ENCODE assay signal across 17 cellular contexts in the genomic region with DNA sequence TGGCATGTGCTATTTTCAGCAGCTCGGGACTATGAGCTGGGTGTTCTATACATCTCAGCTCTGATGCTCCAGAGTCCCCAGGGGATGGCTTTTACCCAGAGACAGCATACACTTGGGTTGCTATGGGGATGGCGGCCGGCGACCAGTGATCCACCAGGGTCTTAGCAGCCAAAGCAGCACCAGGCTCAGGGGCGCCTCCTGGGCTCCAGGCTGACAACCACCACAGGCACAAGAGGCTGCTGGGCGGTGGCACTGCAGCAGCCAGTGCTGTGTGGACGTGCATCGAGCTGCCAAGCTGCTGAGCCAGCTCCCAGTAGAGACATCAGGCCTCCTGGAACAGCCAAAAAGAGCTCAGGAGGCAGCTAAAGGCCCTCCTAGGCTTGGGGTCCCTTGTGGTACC. TPM values are rescaled to one million over a fixed set of nuclear protein-coding genes. Genes with fewer than 3 reads are reported as not detected.
A peak's percentile ranks its signal among the peaks of the same experiment; 100 is the strongest.
DNase-seq lines count a peak whose midpoint lies in the region; ATAC-seq, FAIRE-seq and TF ChIP-seq lines count a peak whose summit lies in the region.
"Had no signal": no experiment of that assay in that cellular context is flagged by ENCODE, and none has a peak within 500 bp of the region (broad histone marks: within the 10 kb centered on the region; RNA-seq: fewer than 3 reads in every experiment).

No MANE protein-coding gene starts in this region.

- H3K4me1 ChIP-seq in DND-41 (ENCODE audit: insufficient read depth, low read length) (no peaks in the 10 kb centered on the region), HCT116 (ENCODE audit: control insufficient read depth in 1 of 2, insufficient read depth in 2 of 2, low read length in 2 of 2) (no peaks in the 10 kb centered on the region), PC-3 (ENCODE audit: insufficient read depth, low read length) (no peaks in the 10 kb centered on the region)

- H3K4me3 Mint-ChIP-seq in glutamatergic neuron (ENCODE audit: unreplicated experiment) = peak overlapping the region; percentile 71
- H3K4me3 Mint-ChIP-seq in natural killer cell = no peak overlapping the region
- H3K4me3 Mint-ChIP-seq: activated CD4-positive, alpha-beta T cell treated with anti-CD3 and anti-CD28 coated beads for 36 hours; effector memory CD8-positive, alpha-beta T cell; memory B cell; natural killer cell treated with Interleukin-12 subunit alpha and Interleukin-12 subunit beta and Interleukin-15 and Interleukin-18, amount 100 ng/mL, for 72 hours; T-helper 2 cell treated with Interferon-gamma antibody and Interleukin-4, amounts not matched to agents 5 μg/mL and 100 μg/mL, for 36 hours had no signal

- FAIRE-seq in H54 (lab: Jason Lieb, UNC) = no peak

- H2AFZ ChIP-seq in DND-41 (ENCODE audit: low read depth, low read length) (no peak overlapping the region), HCT116 (ENCODE audit: low read depth, low read length, poor library complexity, severe bottlenecking) (no peak overlapping the region), PC-3 (ENCODE audit: low read length) (no peak overlapping the region)

- CTCF ChIA-PET in HCT116 (lab: Charles Lee) (interaction anchor here (0.8 to 1.0 kb wide), 2 partner anchors 13 to 69 kb away, joined by 3 to 5 read pairs; no protein-coding TSS in a partner anchor), PC-3 (lab: Charles Lee) (interaction anchor here (0.7 to 1.3 kb wide), 2 partner anchors 24 to 77 kb away, joined by 3 to 8 read pairs; no protein-coding TSS in a partner anchor)

- no peaks in the 10 kb centered on the region for H3K9me3 ChIP-seq in DND-41 (ENCODE audit: insufficient read depth, low read length, severe bottlenecking)
- no peaks in the 10 kb centered on the region for H3K9me3 ChIP-seq in HCT116 (ENCODE audit: control insufficient read depth in 1 of 2, insufficient read depth in 1 of 2, low read depth in 1 of 2, low read length in 2 of 2)
- H3K9me3 ChIP-seq in PC-3 (ENCODE audit: low read length) = no peaks in the 10 kb centered on the region
- H3K9me3 ChIP-seq: thoracic aorta had no signal

- intact Hi-C loops in HCT116 (cut with micrococcal nuclease) (no loop called here), PC-3 (cut with micrococcal nuclease) (no loop called here), natural killer cell (cut with micrococcal nuclease) (no loop called here)

- peak; percentile 22; the same call in 1 of the 2 replicates for TF ChIP-seq RAD21 in HCT116 (IDR thresholded peaks at IDR 0.05; ENCODE audit: low read depth)

- no peak for TF ChIP-seq POLR2A in HCT116 (IDR thresholded peaks at IDR 0.05; ENCODE audit: borderline replicate concordance, extremely low read depth, insufficient read depth, insufficient read length)
- TF ChIP-seq POLR2A in H54 (IDR thresholded peaks at IDR 0.05; ENCODE audit: low read depth, low read length) = no peak

- H3K36me3 ChIP-seq in DND-41 (ENCODE audit: insufficient read depth, low read length) (no peaks in the 10 kb centered on the region), HCT116 (ENCODE audit: control insufficient read depth in 1 of 2, insufficient read depth in 2 of 2, low read length in 2 of 2) (no peaks in the 10 kb centered on the region), PC-3 (ENCODE audit: low read depth, low read length) (no peaks in the 10 kb centered on the region; the same call in 1 of the 2 replicates)

- BruUV-seq in HCT116 (replicated peaks; lab: Mats Ljungman, UMichigan) (no TSS peak), PC-3 (replicated peaks; lab: Mats Ljungman, UMichigan) (no TSS peak)

- RAD21 ChIA-PET in HCT116 (lab: Charles Lee; ENCODE audit: low non-redundant PET in 1 of 2, low total read pairs in 2 of 2, uncharacterized antibody in 2 of 2, unreplicated experiment in 2 of 2) = interaction anchor here in 1 of 2 experiments (1.1 kb wide), 1 partner anchor 77 kb away, joined by 3 read pairs; no protein-coding TSS in a partner anchor

- no peak overlapping the region for H3K27ac ChIP-seq in DND-41 (ENCODE audit: low read length)
- H3K27ac ChIP-seq in HCT116 (ENCODE audit: low read depth, low read length) = no peak overlapping the region
- no peak overlapping the region for H3K27ac ChIP-seq in PC-3 (ENCODE audit: low read length)
- H3K27ac ChIP-seq: thoracic aorta had no signal

- H3K9ac ChIP-seq in DND-41 (ENCODE audit: low read depth, low read length) = no peak overlapping the region
- H3K9ac ChIP-seq in HCT116 (ENCODE audit: low read length) = no peak overlapping the region
- H3K9ac ChIP-seq in PC-3 (ENCODE audit: low read length) = no peak overlapping the region

- H3K9me3 Mint-ChIP-seq in glutamatergic neuron (ENCODE audit: unreplicated experiment) (peaks cover 13% of the 10 kb centered on the region), natural killer cell (no peaks in the 10 kb centered on the region)
- H3K9me3 Mint-ChIP-seq: effector memory CD8-positive, alpha-beta T cell; memory B cell; natural killer cell treated with Interleukin-12 subunit alpha and Interleukin-12 subunit beta and Interleukin-15 and Interleukin-18, amount 100 ng/mL, for 72 hours; T-helper 2 cell treated with Interferon-gamma antibody and Interleukin-4, amounts not matched to agents 5 μg/mL and 100 μg/mL, for 36 hours had no signal

- H4K20me1 ChIP-seq in DND-41 (ENCODE audit: insufficient read depth, low read length) (no peaks in the 10 kb centered on the region), HCT116 (ENCODE audit: insufficient read depth) (no peaks in the 10 kb centered on the region), PC-3 (ENCODE audit: low read length) (no peaks in the 10 kb centered on the region)

- no peaks in the 10 kb centered on the region for H3F3A ChIP-seq in PC-3 (ENCODE audit: low read length, unreplicated experiment)

- H3K79me2 ChIP-seq in DND-41 (ENCODE audit: insufficient read depth, low read length) (no peaks in the 10 kb centered on the region), HCT116 (ENCODE audit: insufficient read depth, low read length) (no peaks in the 10 kb centered on the region), PC-3 (ENCODE audit: low read length) (no peaks in the 10 kb centered on the region)

- H3K27ac Mint-ChIP-seq in glutamatergic neuron (ENCODE audit: unreplicated experiment) (peak overlapping the region; percentile 97), natural killer cell (no peak overlapping the region)
- H3K27ac Mint-ChIP-seq: activated CD4-positive, alpha-beta T cell treated with anti-CD3 and anti-CD28 coated beads for 36 hours; effector memory CD8-positive, alpha-beta T cell; memory B cell; T-helper 2 cell treated with Interferon-gamma antibody and Interleukin-4, amounts not matched to agents 5 μg/mL and 100 μg/mL, for 36 hours had no signal

- H3K4me2 ChIP-seq in DND-41 (ENCODE audit: insufficient read depth, low read length) = no peak overlapping the region
- no peak overlapping the region for H3K4me2 ChIP-seq in HCT116 (ENCODE audit: low read length)
- H3K4me2 ChIP-seq in PC-3 (ENCODE audit: low read length) = no peak overlapping the region

- H3K27me3 Mint-ChIP-seq in glutamatergic neuron (ENCODE audit: unreplicated experiment) = peaks cover 9% of the 10 kb centered on the region
- no peaks in the 10 kb centered on the region for H3K27me3 Mint-ChIP-seq in natural killer cell (ENCODE audit: low read depth in 2 of 2)
- H3K27me3 Mint-ChIP-seq: activated CD4-positive, alpha-beta T cell treated with anti-CD3 and anti-CD28 coated beads for 36 hours; effector memory CD8-positive, alpha-beta T cell; memory B cell; natural killer cell treated with Interleukin-12 subunit alpha and Interleukin-12 subunit beta and Interleukin-15 and Interleukin-18, amount 100 ng/mL, for 72 hours had no signal

- H3K36me3 Mint-ChIP-seq in glutamatergic neuron (ENCODE audit: unreplicated experiment) = peaks cover 10% of the 10 kb centered on the region
- H3K36me3 Mint-ChIP-seq in natural killer cell = no peaks in the 10 kb centered on the region
- H3K36me3 Mint-ChIP-seq: natural killer cell treated with Interleukin-12 subunit alpha and Interleukin-12 subunit beta and Interleukin-15 and Interleukin-18, amount 100 ng/mL, for 72 hours had no signal

- no peaks in the 10 kb centered on the region for H3K9me2 ChIP-seq in HCT116 (ENCODE audit: insufficient read depth)
- no peaks in the 10 kb centered on the region for H3K9me2 ChIP-seq in PC-3 (replicated peaks; ENCODE audit: low read length)

- ATAC-seq in DND-41 (ENCODE audit: insufficient read depth, low read depth) (peak; percentile 24; the same call in 1 of the 3 replicates), HCT116 (peak; percentile 34), PC-3 (no peak), natural killer cell (no peak)
- ATAC-seq: activated CD4-positive, alpha-beta T cell treated with anti-CD3 and anti-CD28 coated beads for 36 hours; effector memory CD8-positive, alpha-beta T cell; natural killer cell treated with Interleukin-12 subunit alpha and Interleukin-12 subunit beta and Interleukin-15 and Interleukin-18, amount 100 ng/mL, for 72 hours had no signal

- POLR2A ChIA-PET in HCT116 (lab: Charles Lee) (no interaction called here), PC-3 (lab: Charles Lee; ENCODE audit: unreplicated experiment) (no interaction called here)

- H3K27me3 ChIP-seq in DND-41 (ENCODE audit: insufficient read depth, low read length, poor library complexity) (no peaks in the 10 kb centered on the region), HCT116 (ENCODE audit: insufficient read depth, low read length) (no peaks in the 10 kb centered on the region), PC-3 (ENCODE audit: low read length) (no peaks in the 10 kb centered on the region)

- TF ChIP-seq CTCF in DND-41 (IDR thresholded peaks at IDR 0.05; ENCODE audit: borderline replicate concordance, extremely low read depth, low read length, poor library complexity, severe bottlenecking) (peak; percentile 7), HCT116 (IDR thresholded peaks at IDR 0.05 in 2 of 3, conservative IDR thresholded peaks at IDR 0.05 in 1 of 3; ENCODE audit: borderline replicate concordance in 1 of 3, insufficient read depth in 1 of 3, low read depth in 2 of 3, low read length in 2 of 3) (no peak), PC-3 (conservative IDR thresholded peaks at IDR 0.05; ENCODE audit: low read depth, low read length) (peak; percentile 20; the same call in 1 of the 2 replicates), glutamatergic neuron (IDR thresholded peaks at IDR 0.05; ENCODE audit: partially characterized antibody, unreplicated experiment) (no peak), natural killer cell (IDR thresholded peaks at IDR 0.05) (no peak)

- peak; percentile 17 for DNase-seq in DND-41
- DNase-seq in HCT116 (ENCODE audit: low read depth, low spot score) = no peak
- DNase-seq in PC-3 = no peak
- DNase-seq in glutamatergic neuron = peak; percentile 85
- DNase-seq in H54 (ENCODE audit: insufficient read length, low spot score) = no peak
- DNase-seq in natural killer cell = no peak
- no peak for DNase-seq in NCI-H2081 (lab: John Stamatoyannopoulos, UW)
- DNase-seq: activated CD4-positive, alpha-beta T cell treated with anti-CD3 and anti-CD28 coated beads for 36 hours; activated CD8-positive, alpha-beta memory T cell treated with anti-CD3 and anti-CD28 coated beads, Interleukin-2, amount 50 U/mL, for 48 hours; activated gamma-delta T cell; effector memory CD8-positive, alpha-beta T cell; NCI-H2227 treated with DMSO at 0.1 percent for 48 hours; SIG-M5 had no signal

- H3K4me1 Mint-ChIP-seq in glutamatergic neuron (ENCODE audit: low read depth, unreplicated experiment) = peaks cover 25% of the 10 kb centered on the region
- peaks cover 0 to 8% of the 10 kb centered on the region in 2 donors for H3K4me1 Mint-ChIP-seq in natural killer cell
- H3K4me1 Mint-ChIP-seq: memory B cell had no signal

- no peak overlapping the region for H3K4me3 ChIP-seq in DND-41 (ENCODE audit: low read depth in 1 of 2, low read length in 2 of 2)
- no peak overlapping the region for H3K4me3 ChIP-seq in HCT116 (replicated peaks in 1 of 2; ENCODE audit: low read depth in 1 of 2, low read length in 2 of 2)
- H3K4me3 ChIP-seq in PC-3 (ENCODE audit: low read length) = no peak overlapping the region
- H3K4me3 ChIP-seq: thoracic aorta had no signal

RNA-seq across cellular contexts. Expression of a gene that starts 37.6 kb away (rescaled TPM):
- total RNA-seq in HCT116 (2021; ENCODE audit: unreplicated experiment) = 113 TPM
- 128 TPM in 2 replicates for polyA plus RNA-seq in HCT116 (2012)
- total RNA-seq in PC-3 (2014; rRNA removed) = 98.3 and 117 TPM in 2 replicates
- 139 TPM for total RNA-seq in glutamatergic neuron (ENCODE audit: unreplicated experiment)
- total RNA-seq in natural killer cell = 100 to 1,000 TPM in 1 of 3 donors, 10 to 100 TPM in 2; 83.1 to 114 (median 94.5) TPM

RNA-seq across cellular contexts. Expression of a gene that starts 48.7 kb away (rescaled TPM):
- total RNA-seq in HCT116 (2021; ENCODE audit: unreplicated experiment) = 31.3 TPM
- 33.7 and 43.0 TPM in 2 replicates for polyA plus RNA-seq in HCT116 (2012)
- total RNA-seq in PC-3 (2014; rRNA removed) = 78.1 and 102 TPM in 2 replicates
- 50.7 TPM for total RNA-seq in glutamatergic neuron (ENCODE audit: unreplicated experiment)
- 10 to 100 TPM; 26.4 to 31.0 (median 29.8) TPM for total RNA-seq in natural killer cell

Comparison
In these comparisons a context has a peak if more than half of its experiments do, and no peak if none do; other contexts are left out.
1. ATAC-seq: peak in DND-41 (single experiment) and HCT116 (single experiment); none in PC-3 (single experiment) and natural killer cell (0 of 3).
2. DNase-seq: peak in DND-41 (single experiment) and glutamatergic neuron (single experiment); none in HCT116 (single experiment), PC-3 (single experiment), H54 (single experiment), natural killer cell (single experiment) and NCI-H2081 (0 of 2).
3. CTCF ChIP-seq: peak in DND-41 (single experiment) and PC-3 (single experiment); none in HCT116 (0 of 3), glutamatergic neuron (single experiment) and natural killer cell (single experiment).